9 cellular contexts compared by ENCODE assay signal in the genomic region with DNA sequence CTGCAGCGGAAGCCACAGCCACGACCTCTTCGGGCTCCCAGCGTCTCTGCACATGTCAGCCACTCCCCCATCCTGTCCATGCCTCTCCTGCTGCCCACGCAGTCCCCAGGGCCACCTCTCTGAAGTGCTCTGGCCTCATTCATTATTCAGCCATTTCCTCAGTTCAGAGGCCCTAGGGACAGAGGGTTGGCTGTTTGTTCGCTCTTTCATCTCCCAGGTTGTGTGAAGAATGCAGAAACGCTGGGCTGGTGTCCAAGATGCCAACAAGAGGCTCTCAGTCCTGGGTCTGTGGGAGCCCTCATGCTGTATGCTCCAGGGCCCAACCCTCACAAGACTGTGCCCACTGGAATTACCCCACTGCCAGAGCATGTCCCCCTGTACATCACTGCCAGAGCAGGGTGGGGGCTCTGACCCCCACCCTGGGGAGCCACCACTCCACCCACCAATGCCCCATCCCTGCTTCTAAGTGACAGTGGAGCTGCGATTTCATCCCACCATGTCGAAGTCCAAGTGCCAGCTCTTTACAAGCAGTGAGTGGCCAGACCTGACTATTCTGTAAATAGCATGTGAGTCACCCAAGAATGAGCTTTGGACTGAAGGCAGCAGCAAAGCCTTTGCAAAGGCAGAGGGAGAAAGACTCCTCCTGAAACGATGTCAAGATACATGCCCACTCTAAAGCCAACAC.
DNase-seq lines count a peak whose midpoint lies in the region; ATAC-seq and TF ChIP-seq lines count a peak whose summit lies in the region.
"Had no signal": no experiment of that assay in that cellular context is flagged by ENCODE, and none has a peak within 500 bp of the region (broad histone marks: within the 10 kb centered on the region; RNA-seq: fewer than 3 reads in every experiment).

No MANE protein-coding gene starts in this region.

- no peak for TF ChIP-seq EP300 in sigmoid colon (IDR thresholded peaks at IDR 0.05)

- H3K4me3 ChIP-seq in BLaER1 treated with 17β-estradiol and CSF1 and Interleukin-3, amounts not matched to agents 10 nM and 100 nM: no peak overlapping the region
- no peak overlapping the region for H3K4me3 ChIP-seq in MG63
- H3K4me3 ChIP-seq in sigmoid colon: no peak overlapping the region
- H3K4me3 ChIP-seq: SK-N-MC had no signal

- H4K20me1 ChIP-seq in BLaER1 treated with 17β-estradiol and CSF1 and Interleukin-3, amounts not matched to agents 10 nM and 100 nM: peaks cover 0 to 4% (median 0%) of the 10 kb centered on the region in 11 experiments; a peak in 1 of 22 replicates

- no peak for ATAC-seq in HG02759 (IDR thresholded peaks at IDR 0.05; ENCODE audit: unreplicated experiment)

- peaks cover 8 to 15% (median 11%) of the 10 kb centered on the region in 10 experiments; a peak in 19 of 20 replicates for H3K4me1 ChIP-seq in BLaER1 treated with 17β-estradiol and CSF1 and Interleukin-3, amounts not matched to agents 10 nM and 100 nM
- H3K4me1 ChIP-seq in sigmoid colon: peaks cover 0 to 12% (median 9%) of the 10 kb centered on the region in 4 donors

- intact Hi-C loops in sigmoid colon (cut with DNase I): no loop called here

- H3K9me3 ChIP-seq in BLaER1 treated with 17β-estradiol and CSF1 and Interleukin-3, amounts not matched to agents 10 nM and 100 nM (replicated peaks in 1 of 11): peaks cover 0 to 11% (median 4%) of the 10 kb centered on the region in 11 experiments; a peak in 6 of 22 replicates
- H3K9me3 ChIP-seq in MG63: no peaks in the 10 kb centered on the region
- H3K9me3 ChIP-seq in sigmoid colon: no peaks in the 10 kb centered on the region

- peak overlapping the region in 1 of 11 experiments; percentile 32; a peak in 1 of 22 replicates for H3K27ac ChIP-seq in BLaER1 treated with 17β-estradiol and CSF1 and Interleukin-3, amounts not matched to agents 10 nM and 100 nM
- H3K27ac ChIP-seq in caudate nucleus (ENCODE audit: low read depth, low read length) (peak overlapping the region; percentile 3), sigmoid colon (no peak overlapping the region)
- H3K27ac ChIP-seq: SK-N-MC had no signal

- TF ChIP-seq POLR2A in sigmoid colon (IDR thresholded peaks at IDR 0.05): no peak

- H3K9ac ChIP-seq in BLaER1 treated with 17β-estradiol and CSF1 and Interleukin-3, amounts not matched to agents 10 nM and 100 nM: no peak overlapping the region

- no peak for TF ChIP-seq CTCF in sigmoid colon (IDR thresholded peaks at IDR 0.05)

- peak overlapping the region; percentile 22 to 56 (median 41); a peak in 21 of 22 replicates for H3K4me2 ChIP-seq in BLaER1 treated with 17β-estradiol and CSF1 and Interleukin-3, amounts not matched to agents 10 nM and 100 nM

- no peaks in the 10 kb centered on the region for H3K27me3 ChIP-seq in BLaER1 treated with 17β-estradiol and CSF1 and Interleukin-3, amounts not matched to agents 10 nM and 100 nM
- H3K27me3 ChIP-seq in MG63 (no peaks in the 10 kb centered on the region), sigmoid colon (no peaks in the 10 kb centered on the region)

- 36 to 52% methylated on average over 10 of the region's 10 CpGs for WGBS in sigmoid colon, 2 donors

- DNase-seq in MG63 (peak; percentile 48), caudate nucleus (lab: John Stamatoyannopoulos, UW) (peak in 44 of 61 donors; percentile 3 to 86 (median 38)), midbrain (lab: John Stamatoyannopoulos, UW) (peak; percentile 55), sigmoid colon (no peak), HuH-7 (ENCODE audit: low spot score) (no peak), NCI-H2081 (lab: John Stamatoyannopoulos, UW) (no peak)

- no peaks in the 10 kb centered on the region for H3K36me3 ChIP-seq in BLaER1 treated with 17β-estradiol and CSF1 and Interleukin-3, amounts not matched to agents 10 nM and 100 nM
- H3K36me3 ChIP-seq in MG63 (no peaks in the 10 kb centered on the region), sigmoid colon (no peaks in the 10 kb centered on the region)

Comparison
In these comparisons a context has a peak if more than half of its experiments do, and no peak if none do; other contexts are left out.
1. DNase-seq: peak in MG63 (single experiment), caudate nucleus (44 of 61) and midbrain (single experiment); none in sigmoid colon (single experiment), HuH-7 (single experiment) and NCI-H2081 (0 of 2).